1 cellular context compared by ENCODE assay signal in the genomic region with DNA sequence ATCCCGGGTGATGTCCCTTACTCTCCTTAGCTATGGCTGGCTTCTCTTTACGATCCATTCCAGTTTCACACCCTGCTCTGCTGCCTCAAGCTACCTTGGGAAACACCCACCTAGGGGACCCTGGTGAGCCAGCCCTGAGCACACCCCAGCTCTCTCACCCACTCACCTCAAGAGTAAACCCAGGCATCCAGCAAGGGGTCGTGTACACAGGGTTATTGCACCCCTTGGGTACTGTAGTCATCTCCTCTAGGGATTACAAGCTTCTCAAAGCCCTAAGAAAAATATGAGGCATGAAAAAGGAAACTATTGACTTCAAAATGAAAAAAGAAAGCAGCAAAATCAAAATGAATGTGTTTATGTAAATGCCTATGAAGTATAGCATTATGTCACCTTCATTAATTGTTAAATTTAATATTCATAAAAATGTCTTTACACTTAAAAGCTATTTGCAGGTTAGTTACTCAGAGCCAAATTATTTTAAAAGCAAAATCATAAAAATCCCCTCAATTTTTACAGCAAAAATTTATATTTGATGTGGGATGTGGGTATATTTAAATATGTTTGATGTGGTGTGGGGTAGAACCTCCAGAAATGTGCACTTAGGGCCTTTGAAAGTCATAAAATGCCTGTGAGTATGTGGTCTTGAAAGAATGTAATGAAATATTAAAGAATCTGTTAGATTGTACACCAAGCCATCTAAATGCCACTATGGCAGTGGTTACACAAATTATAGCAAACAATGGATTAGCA.
A peak's percentile ranks its signal among the peaks of the same experiment; 100 is the strongest.
TF ChIP-seq lines count a peak whose summit lies in the region.

No MANE protein-coding gene starts in this region.

TF ChIP-seq in GM12878, 131 proteins besides CTCF, POLR2A, EP300 and RAD21 (continued from another document and continues in another):
- TF ChIP-seq, protein P1, sequence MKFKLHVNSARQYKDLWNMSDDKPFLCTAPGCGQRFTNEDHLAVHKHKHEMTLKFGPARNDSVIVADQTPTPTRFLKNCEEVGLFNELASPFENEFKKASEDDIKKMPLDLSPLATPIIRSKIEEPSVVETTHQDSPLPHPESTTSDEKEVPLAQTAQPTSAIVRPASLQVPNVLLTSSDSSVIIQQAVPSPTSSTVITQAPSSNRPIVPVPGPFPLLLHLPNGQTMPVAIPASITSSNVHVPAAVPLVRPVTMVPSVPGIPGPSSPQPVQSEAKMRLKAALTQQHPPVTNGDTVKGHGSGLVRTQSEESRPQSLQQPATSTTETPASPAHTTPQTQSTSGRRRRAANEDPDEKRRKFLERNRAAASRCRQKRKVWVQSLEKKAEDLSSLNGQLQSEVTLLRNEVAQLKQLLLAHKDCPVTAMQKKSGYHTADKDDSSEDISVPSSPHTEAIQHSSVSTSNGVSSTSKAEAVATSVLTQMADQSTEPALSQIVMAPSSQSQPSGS (IDR thresholded peaks at IDR 0.05; ENCODE audit: low read length), result no peak
- no peak for TF ChIP-seq BCL11A (IDR thresholded peaks at IDR 0.05; ENCODE audit: low read depth, low read length)
- no peak for TF ChIP-seq ZZZ3 (IDR thresholded peaks at IDR 0.05; ENCODE audit: control insufficient read depth, insufficient read length, low read depth)
- TF ChIP-seq ZNF207 (IDR thresholded peaks at IDR 0.05; ENCODE audit: borderline replicate concordance), result no peak
- no peak; the same call in 1 of the 2 replicates for TF ChIP-seq FOXM1 (IDR thresholded peaks at IDR 0.05; ENCODE audit: low read depth, low read length)
- TF ChIP-seq RCOR1 (conservative IDR thresholded peaks at IDR 0.05; ENCODE audit: low read depth, low read length), result no peak
- no peak for TF ChIP-seq EZH2 (IDR thresholded peaks at IDR 0.05; ENCODE audit: borderline replicate concordance, control insufficient read depth, low read depth, low read length)
- TF ChIP-seq MEF2B (IDR thresholded peaks at IDR 0.05; ENCODE audit: partially characterized antibody, poor library complexity, severe bottlenecking), result peak; percentile 86
- no peak for TF ChIP-seq BMI1 (IDR thresholded peaks at IDR 0.05; ENCODE audit: borderline replicate concordance)
- TF ChIP-seq, protein P2, sequence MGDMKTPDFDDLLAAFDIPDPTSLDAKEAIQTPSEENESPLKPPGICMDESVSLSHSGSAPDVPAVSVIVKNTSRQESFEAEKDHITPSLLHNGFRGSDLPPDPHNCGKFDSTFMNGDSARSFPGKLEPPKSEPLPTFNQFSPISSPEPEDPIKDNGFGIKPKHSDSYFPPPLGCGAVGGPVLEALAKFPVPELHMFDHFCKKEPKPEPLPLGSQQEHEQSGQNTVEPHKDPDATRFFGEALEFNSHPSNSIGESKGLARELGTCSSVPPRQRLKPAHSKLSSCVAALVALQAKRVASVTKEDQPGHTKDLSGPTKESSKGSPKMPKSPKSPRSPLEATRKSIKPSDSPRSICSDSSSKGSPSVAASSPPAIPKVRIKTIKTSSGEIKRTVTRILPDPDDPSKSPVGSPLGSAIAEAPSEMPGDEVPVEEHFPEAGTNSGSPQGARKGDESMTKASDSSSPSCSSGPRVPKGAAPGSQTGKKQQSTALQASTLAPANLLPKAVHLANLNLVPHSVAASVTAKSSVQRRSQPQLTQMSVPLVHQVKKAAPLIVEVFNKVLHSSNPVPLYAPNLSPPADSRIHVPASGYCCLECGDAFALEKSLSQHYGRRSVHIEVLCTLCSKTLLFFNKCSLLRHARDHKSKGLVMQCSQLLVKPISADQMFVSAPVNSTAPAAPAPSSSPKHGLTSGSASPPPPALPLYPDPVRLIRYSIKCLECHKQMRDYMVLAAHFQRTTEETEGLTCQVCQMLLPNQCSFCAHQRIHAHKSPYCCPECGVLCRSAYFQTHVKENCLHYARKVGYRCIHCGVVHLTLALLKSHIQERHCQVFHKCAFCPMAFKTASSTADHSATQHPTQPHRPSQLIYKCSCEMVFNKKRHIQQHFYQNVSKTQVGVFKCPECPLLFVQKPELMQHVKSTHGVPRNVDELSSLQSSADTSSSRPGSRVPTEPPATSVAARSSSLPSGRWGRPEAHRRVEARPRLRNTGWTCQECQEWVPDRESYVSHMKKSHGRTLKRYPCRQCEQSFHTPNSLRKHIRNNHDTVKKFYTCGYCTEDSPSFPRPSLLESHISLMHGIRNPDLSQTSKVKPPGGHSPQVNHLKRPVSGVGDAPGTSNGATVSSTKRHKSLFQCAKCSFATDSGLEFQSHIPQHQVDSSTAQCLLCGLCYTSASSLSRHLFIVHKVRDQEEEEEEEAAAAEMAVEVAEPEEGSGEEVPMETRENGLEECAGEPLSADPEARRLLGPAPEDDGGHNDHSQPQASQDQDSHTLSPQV (IDR thresholded peaks at IDR 0.05), result no peak
- TF ChIP-seq ZNF24 (IDR thresholded peaks at IDR 0.05), result no peak
- TF ChIP-seq, protein P3, sequence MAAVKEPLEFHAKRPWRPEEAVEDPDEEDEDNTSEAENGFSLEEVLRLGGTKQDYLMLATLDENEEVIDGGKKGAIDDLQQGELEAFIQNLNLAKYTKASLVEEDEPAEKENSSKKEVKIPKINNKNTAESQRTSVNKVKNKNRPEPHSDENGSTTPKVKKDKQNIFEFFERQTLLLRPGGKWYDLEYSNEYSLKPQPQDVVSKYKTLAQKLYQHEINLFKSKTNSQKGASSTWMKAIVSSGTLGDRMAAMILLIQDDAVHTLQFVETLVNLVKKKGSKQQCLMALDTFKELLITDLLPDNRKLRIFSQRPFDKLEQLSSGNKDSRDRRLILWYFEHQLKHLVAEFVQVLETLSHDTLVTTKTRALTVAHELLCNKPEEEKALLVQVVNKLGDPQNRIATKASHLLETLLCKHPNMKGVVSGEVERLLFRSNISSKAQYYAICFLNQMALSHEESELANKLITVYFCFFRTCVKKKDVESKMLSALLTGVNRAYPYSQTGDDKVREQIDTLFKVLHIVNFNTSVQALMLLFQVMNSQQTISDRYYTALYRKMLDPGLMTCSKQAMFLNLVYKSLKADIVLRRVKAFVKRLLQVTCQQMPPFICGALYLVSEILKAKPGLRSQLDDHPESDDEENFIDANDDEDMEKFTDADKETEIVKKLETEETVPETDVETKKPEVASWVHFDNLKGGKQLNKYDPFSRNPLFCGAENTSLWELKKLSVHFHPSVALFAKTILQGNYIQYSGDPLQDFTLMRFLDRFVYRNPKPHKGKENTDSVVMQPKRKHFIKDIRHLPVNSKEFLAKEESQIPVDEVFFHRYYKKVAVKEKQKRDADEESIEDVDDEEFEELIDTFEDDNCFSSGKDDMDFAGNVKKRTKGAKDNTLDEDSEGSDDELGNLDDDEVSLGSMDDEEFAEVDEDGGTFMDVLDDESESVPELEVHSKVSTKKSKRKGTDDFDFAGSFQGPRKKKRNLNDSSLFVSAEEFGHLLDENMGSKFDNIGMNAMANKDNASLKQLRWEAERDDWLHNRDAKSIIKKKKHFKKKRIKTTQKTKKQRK (IDR thresholded peaks at IDR 0.05; ENCODE audit: low read depth, low read length), result no peak
- TF ChIP-seq RELA (IDR thresholded peaks at IDR 0.05; ENCODE audit: borderline replicate concordance, partially characterized antibody), result no peak
- TF ChIP-seq SREBF1 (IDR thresholded peaks at IDR 0.05; ENCODE audit: low read length), result no peak
- no peak for TF ChIP-seq SREBF2 (IDR thresholded peaks at IDR 0.05; ENCODE audit: low read length)
- no peak for TF ChIP-seq PAX8 (IDR thresholded peaks at IDR 0.05)
- TF ChIP-seq STAT1 (conservative IDR thresholded peaks at IDR 0.05), result no peak
- TF ChIP-seq POU2F2 (IDR thresholded peaks at IDR 0.05; ENCODE audit: borderline replicate concordance, low read depth, low read length), result 0 out of 3 replicates have a peak, but pooled peaks have one; percentile 59
- TF ChIP-seq, protein P4, sequence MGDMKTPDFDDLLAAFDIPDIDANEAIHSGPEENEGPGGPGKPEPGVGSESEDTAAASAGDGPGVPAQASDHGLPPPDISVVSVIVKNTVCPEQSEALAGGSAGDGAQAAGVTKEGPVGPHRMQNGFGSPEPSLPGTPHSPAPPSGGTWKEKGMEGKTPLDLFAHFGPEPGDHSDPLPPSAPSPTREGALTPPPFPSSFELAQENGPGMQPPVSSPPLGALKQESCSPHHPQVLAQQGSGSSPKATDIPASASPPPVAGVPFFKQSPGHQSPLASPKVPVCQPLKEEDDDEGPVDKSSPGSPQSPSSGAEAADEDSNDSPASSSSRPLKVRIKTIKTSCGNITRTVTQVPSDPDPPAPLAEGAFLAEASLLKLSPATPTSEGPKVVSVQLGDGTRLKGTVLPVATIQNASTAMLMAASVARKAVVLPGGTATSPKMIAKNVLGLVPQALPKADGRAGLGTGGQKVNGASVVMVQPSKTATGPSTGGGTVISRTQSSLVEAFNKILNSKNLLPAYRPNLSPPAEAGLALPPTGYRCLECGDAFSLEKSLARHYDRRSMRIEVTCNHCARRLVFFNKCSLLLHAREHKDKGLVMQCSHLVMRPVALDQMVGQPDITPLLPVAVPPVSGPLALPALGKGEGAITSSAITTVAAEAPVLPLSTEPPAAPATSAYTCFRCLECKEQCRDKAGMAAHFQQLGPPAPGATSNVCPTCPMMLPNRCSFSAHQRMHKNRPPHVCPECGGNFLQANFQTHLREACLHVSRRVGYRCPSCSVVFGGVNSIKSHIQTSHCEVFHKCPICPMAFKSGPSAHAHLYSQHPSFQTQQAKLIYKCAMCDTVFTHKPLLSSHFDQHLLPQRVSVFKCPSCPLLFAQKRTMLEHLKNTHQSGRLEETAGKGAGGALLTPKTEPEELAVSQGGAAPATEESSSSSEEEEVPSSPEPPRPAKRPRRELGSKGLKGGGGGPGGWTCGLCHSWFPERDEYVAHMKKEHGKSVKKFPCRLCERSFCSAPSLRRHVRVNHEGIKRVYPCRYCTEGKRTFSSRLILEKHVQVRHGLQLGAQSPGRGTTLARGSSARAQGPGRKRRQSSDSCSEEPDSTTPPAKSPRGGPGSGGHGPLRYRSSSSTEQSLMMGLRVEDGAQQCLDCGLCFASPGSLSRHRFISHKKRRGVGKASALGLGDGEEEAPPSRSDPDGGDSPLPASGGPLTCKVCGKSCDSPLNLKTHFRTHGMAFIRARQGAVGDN (IDR thresholded peaks at IDR 0.05), result no peak
- TF ChIP-seq NBN (IDR thresholded peaks at IDR 0.05), result no peak
- TF ChIP-seq IKZF2 (IDR thresholded peaks at IDR 0.05), result no peak
- TF ChIP-seq JUND (IDR thresholded peaks at IDR 0.05; ENCODE audit: low read depth, low read length), result no peak
- TF ChIP-seq NFXL1 (IDR thresholded peaks at IDR 0.05; ENCODE audit: borderline replicate concordance), result no peak
- no peak for TF ChIP-seq SUZ12 (IDR thresholded peaks at IDR 0.05; ENCODE audit: unreplicated experiment)
- TF ChIP-seq TARDBP (IDR thresholded peaks at IDR 0.05; ENCODE audit: borderline replicate concordance), result no peak
- no peak for TF ChIP-seq RBBP5 (conservative IDR thresholded peaks at IDR 0.05)
- TF ChIP-seq HDAC6 (IDR thresholded peaks at IDR 0.05; ENCODE audit: unreplicated experiment), result no peak
- TF ChIP-seq ZBED1 (IDR thresholded peaks at IDR 0.05; ENCODE audit: borderline replicate concordance), result no peak
- peak; percentile 71 for TF ChIP-seq CBFB (IDR thresholded peaks at IDR 0.05; ENCODE audit: low read depth)
- TF ChIP-seq, protein P5, sequence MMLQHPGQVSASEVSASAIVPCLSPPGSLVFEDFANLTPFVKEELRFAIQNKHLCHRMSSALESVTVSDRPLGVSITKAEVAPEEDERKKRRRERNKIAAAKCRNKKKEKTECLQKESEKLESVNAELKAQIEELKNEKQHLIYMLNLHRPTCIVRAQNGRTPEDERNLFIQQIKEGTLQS (IDR thresholded peaks at IDR 0.05; ENCODE audit: borderline replicate concordance, extremely low read depth, low read depth, low read length), result no peak
- TF ChIP-seq JUNB (IDR thresholded peaks at IDR 0.05), result peak; percentile 64
- TF ChIP-seq, protein P6, sequence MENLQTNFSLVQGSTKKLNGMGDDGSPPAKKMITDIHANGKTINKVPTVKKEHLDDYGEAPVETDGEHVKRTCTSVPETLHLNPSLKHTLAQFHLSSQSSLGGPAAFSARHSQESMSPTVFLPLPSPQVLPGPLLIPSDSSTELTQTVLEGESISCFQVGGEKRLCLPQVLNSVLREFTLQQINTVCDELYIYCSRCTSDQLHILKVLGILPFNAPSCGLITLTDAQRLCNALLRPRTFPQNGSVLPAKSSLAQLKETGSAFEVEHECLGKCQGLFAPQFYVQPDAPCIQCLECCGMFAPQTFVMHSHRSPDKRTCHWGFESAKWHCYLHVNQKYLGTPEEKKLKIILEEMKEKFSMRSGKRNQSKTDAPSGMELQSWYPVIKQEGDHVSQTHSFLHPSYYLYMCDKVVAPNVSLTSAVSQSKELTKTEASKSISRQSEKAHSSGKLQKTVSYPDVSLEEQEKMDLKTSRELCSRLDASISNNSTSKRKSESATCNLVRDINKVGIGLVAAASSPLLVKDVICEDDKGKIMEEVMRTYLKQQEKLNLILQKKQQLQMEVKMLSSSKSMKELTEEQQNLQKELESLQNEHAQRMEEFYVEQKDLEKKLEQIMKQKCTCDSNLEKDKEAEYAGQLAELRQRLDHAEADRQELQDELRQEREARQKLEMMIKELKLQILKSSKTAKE (IDR thresholded peaks at IDR 0.05; ENCODE audit: low read depth, poor library complexity, severe bottlenecking), result peak; percentile 28
- TF ChIP-seq SMC3 (IDR thresholded peaks at IDR 0.05; ENCODE audit: borderline replicate concordance, low read length), result no peak
- no peak for TF ChIP-seq ZSCAN29 (IDR thresholded peaks at IDR 0.05)
- TF ChIP-seq, protein P7, sequence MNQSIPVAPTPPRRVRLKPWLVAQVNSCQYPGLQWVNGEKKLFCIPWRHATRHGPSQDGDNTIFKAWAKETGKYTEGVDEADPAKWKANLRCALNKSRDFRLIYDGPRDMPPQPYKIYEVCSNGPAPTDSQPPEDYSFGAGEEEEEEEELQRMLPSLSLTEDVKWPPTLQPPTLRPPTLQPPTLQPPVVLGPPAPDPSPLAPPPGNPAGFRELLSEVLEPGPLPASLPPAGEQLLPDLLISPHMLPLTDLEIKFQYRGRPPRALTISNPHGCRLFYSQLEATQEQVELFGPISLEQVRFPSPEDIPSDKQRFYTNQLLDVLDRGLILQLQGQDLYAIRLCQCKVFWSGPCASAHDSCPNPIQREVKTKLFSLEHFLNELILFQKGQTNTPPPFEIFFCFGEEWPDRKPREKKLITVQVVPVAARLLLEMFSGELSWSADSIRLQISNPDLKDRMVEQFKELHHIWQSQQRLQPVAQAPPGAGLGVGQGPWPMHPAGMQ (IDR thresholded peaks at IDR 0.05; ENCODE audit: borderline replicate concordance), result no peak
- TF ChIP-seq, protein P8, sequence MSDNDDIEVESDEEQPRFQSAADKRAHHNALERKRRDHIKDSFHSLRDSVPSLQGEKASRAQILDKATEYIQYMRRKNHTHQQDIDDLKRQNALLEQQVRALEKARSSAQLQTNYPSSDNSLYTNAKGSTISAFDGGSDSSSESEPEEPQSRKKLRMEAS (IDR thresholded peaks at IDR 0.05; ENCODE audit: low read depth, low read length), result no peak
- no peak for TF ChIP-seq SUPT20H (IDR thresholded peaks at IDR 0.05; ENCODE audit: borderline replicate concordance, control insufficient read depth, low read depth, low read length)
